In the genomic region with DNA sequence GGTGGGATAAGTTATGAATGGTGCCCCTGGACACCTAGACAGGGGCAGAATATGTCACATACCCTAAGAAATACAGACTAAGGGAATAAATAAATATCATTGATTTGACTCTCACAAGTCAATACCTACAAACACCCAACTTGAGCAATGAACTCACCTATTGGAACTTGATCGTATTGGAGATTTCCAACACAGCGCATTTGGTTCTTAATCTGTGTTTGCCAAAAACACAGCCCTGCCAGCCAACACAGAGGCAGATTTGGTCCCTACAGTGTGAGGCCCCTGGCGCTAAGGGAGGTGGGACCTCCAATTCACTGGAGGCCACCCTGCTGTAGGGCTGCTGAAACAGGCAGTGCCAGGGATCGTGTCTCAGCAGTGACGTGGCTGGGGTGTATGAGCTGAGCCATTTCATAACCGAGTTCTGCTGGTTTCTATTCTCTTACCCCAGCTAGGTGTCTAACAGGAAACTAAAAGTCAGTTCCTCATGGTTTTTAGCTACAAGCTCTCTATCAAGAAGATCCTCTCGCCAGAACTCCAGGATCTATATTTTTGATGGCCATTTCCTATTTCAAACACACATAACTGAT, we compare ENCODE assay signal across 12 cellular contexts.
DNase-seq lines count a peak whose midpoint lies in the region; ATAC-seq and TF ChIP-seq lines count a peak whose summit lies in the region.
"Had no signal": no experiment of that assay in that cellular context is flagged by ENCODE, and none has a peak within 500 bp of the region (broad histone marks: within the 10 kb centered on the region; RNA-seq: fewer than 3 reads in every experiment).

No MANE protein-coding gene starts in this region.

- no peak overlapping the region for H3K4me2 ChIP-seq in neural progenitor cell
- H3K4me2 ChIP-seq: PC-9 had no signal

- intact Hi-C loops in thyroid gland (cut with DNase I), result no loop called here

- H3K9me3 Mint-ChIP-seq in neural progenitor cell, result no peaks in the 10 kb centered on the region

- no peak overlapping the region for H3K27ac Mint-ChIP-seq in neural progenitor cell

- peak; percentile 2 for DNase-seq in stimulated activated CD8-positive, alpha-beta memory T cell treated with anti-CD3 and anti-CD28 coated beads, Interleukin-4, amount 100 ng/mL, for 24 hours (ENCODE audit: low read depth)
- DNase-seq in stimulated activated CD8-positive, alpha-beta memory T cell treated with anti-CD3 and anti-CD28 coated beads, Interleukin-4, amount 100 ng/mL, for 48 hours, result no peak
- peak; percentile 51 for DNase-seq in NOMO-1 treated with DMSO at 0.1 percent for 48 hours (lab: John Stamatoyannopoulos, UW; ENCODE audit: unreplicated experiment)
- no peak for DNase-seq in thyroid gland
- DNase-seq in neural progenitor cell (ENCODE audit: low spot score), result no peak
- DNase-seq: activated CD4-positive, alpha-beta T cell treated with anti-CD3 and anti-CD28 coated beads, Interleukin-2, amount 50 U/mL, for 4 hours; BE2C; NCI-H2029 treated with DMSO at 0.1 percent for 48 hours; PC-9 had no signal

- peaks cover 9% of the 10 kb centered on the region for H3K4me1 Mint-ChIP-seq in neural progenitor cell

- H4K20me1 ChIP-seq in neural progenitor cell (ENCODE audit: low read depth), result no peaks in the 10 kb centered on the region

- no peaks in the 10 kb centered on the region for H3K36me3 Mint-ChIP-seq in neural progenitor cell

- H3K27ac ChIP-seq in thyroid gland (peak overlapping the region; percentile 80 to 95 (median 90)), neural progenitor cell (no peak overlapping the region)
- H3K27ac ChIP-seq: PC-9 had no signal

- ATAC-seq in HG02610 (IDR thresholded peaks at IDR 0.05; ENCODE audit: unreplicated experiment), result peak; percentile 49
- no peak for ATAC-seq in GM21825 (IDR thresholded peaks at IDR 0.05; ENCODE audit: unreplicated experiment)
- no peak for ATAC-seq in HG02623 (IDR thresholded peaks at IDR 0.05; ENCODE audit: unreplicated experiment)

- WGBS in thyroid gland, 2 donors, result 92 to 97% methylated on average over 7 of the region's 7 CpGs

- H3K4me1 ChIP-seq in thyroid gland (peaks cover 42 to 56% of the 10 kb centered on the region in 2 donors), neural progenitor cell (no peaks in the 10 kb centered on the region)
- H3K4me1 ChIP-seq: BE2C had no signal

- H3F3A ChIP-seq in neural progenitor cell (ENCODE audit: low read depth), result no peaks in the 10 kb centered on the region

- no peak overlapping the region for H3K4me3 ChIP-seq in thyroid gland (replicated peaks in 1 of 3)
- no peak overlapping the region for H3K4me3 ChIP-seq in neural progenitor cell
- H3K4me3 ChIP-seq: PC-9 had no signal

- H3K79me2 ChIP-seq in neural progenitor cell (ENCODE audit: low read depth), result no peaks in the 10 kb centered on the region

- no peaks in the 10 kb centered on the region for H3K27me3 Mint-ChIP-seq in neural progenitor cell (ENCODE audit: insufficient read depth, low read depth)

- H3K9me3 ChIP-seq in thyroid gland, result no peaks in the 10 kb centered on the region
- no peaks in the 10 kb centered on the region for H3K9me3 ChIP-seq in neural progenitor cell (ENCODE audit: low read depth)
- H3K9me3 ChIP-seq: BE2C had no signal

- TF ChIP-seq CTCF in thyroid gland (IDR thresholded peaks at IDR 0.05) (no peak), neural progenitor cell (IDR thresholded peaks at IDR 0.05) (no peak)

- H3K27me3 ChIP-seq in thyroid gland (no peaks in the 10 kb centered on the region), neural progenitor cell (no peaks in the 10 kb centered on the region)
- H3K27me3 ChIP-seq: BE2C had no signal

- H2AFZ ChIP-seq in neural progenitor cell (replicated peaks), result no peak overlapping the region
- H2AFZ ChIP-seq: PC-9 had no signal

- no peak overlapping the region for H3K9ac ChIP-seq in neural progenitor cell

- no peak for TF ChIP-seq POLR2A in thyroid gland (IDR thresholded peaks at IDR 0.05)

- H3K36me3 ChIP-seq in thyroid gland, result peaks cover 3 to 8% of the 10 kb centered on the region in 2 donors
- no peaks in the 10 kb centered on the region for H3K36me3 ChIP-seq in neural progenitor cell
- H3K36me3 ChIP-seq: BE2C had no signal

- no peak overlapping the region for H3K4me3 Mint-ChIP-seq in neural progenitor cell

Comparison
In these comparisons a context has a peak if more than half of its experiments do, and no peak if none do; other contexts are left out.
1. DNase-seq: peak in stimulated activated CD8-positive, alpha-beta memory T cell treated with anti-CD3 and anti-CD28 coated beads, Interleukin-4, amount 100 ng/mL, for 24 hours (single experiment) and NOMO-1 treated with DMSO at 0.1 percent for 48 hours (single experiment); none in stimulated activated CD8-positive, alpha-beta memory T cell treated with anti-CD3 and anti-CD28 coated beads, Interleukin-4, amount 100 ng/mL, for 48 hours (single experiment), thyroid gland (0 of 2) and neural progenitor cell (single experiment).